Comparison of ENCODE assay signal across 24 cellular contexts in the genomic region with DNA sequence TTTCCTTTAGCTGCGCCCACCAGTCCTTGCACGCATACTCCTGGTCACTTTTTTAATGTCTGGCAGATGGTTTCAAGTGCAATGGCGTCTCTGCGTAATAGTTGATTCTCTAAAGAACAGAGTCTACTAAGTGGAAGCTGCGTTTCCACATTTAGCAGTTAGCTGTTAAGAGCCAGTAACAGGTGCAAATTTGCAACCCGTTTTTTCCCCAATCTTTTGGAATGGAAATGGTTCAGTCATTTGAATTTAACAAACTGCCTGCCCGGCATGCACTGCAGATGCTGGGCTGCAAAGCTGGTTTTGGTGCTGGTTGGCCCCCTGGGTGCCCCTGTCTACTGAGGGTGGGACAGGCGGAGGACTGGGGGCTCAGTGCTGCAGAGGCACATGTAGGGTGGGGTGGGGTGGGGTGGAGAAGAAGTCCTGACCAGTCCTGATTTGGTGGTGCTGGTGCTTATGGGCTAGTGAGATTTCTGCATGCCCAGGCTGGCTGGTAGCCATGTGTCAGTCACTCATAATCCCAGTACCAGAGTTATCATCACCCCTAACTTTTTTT. TPM values are rescaled to one million over a fixed set of nuclear protein-coding genes. Genes with fewer than 3 reads are reported as not detected.
A peak's percentile ranks its signal among the peaks of the same experiment; 100 is the strongest.
DNase-seq lines count a peak whose midpoint lies in the region; ATAC-seq and TF ChIP-seq lines count a peak whose summit lies in the region.
"Had no signal": no experiment of that assay in that cellular context is flagged by ENCODE, and none has a peak within 500 bp of the region (broad histone marks: within the 10 kb centered on the region; RNA-seq: fewer than 3 reads in every experiment).

No MANE protein-coding gene starts in this region.

- H3K27me3 ChIP-seq in BLaER1 treated with 17β-estradiol and CSF1 and Interleukin-3, amounts not matched to agents 10 nM and 100 nM = no peaks in the 10 kb centered on the region
- H3K27me3 ChIP-seq in Karpas-422 (ENCODE audit: low read length) (no peaks in the 10 kb centered on the region), heart right ventricle (no peaks in the 10 kb centered on the region), trophoblast cell (ENCODE audit: insufficient read depth, low read length) (no peaks in the 10 kb centered on the region), ascending aorta (no peaks in the 10 kb centered on the region)
- H3K27me3 ChIP-seq: testis had no signal

- no peak overlapping the region for H4K12ac ChIP-seq in trophoblast cell (ENCODE audit: low read depth, low read length)

- H3K9me3 ChIP-seq in BLaER1 treated with 17β-estradiol and CSF1 and Interleukin-3, amounts not matched to agents 10 nM and 100 nM (replicated peaks in 1 of 11) = no peaks in the 10 kb centered on the region
- H3K9me3 ChIP-seq in Karpas-422 (ENCODE audit: low read length) (no peaks in the 10 kb centered on the region), heart right ventricle (no peaks in the 10 kb centered on the region), trophoblast cell (ENCODE audit: insufficient read depth, low read depth, low read length) (no peaks in the 10 kb centered on the region), ascending aorta (no peaks in the 10 kb centered on the region)
- H3K9me3 ChIP-seq: testis had no signal

- TF ChIP-seq CTCF in heart right ventricle (IDR thresholded peaks at IDR 0.05) = no peak
- no peak for TF ChIP-seq CTCF in ascending aorta (IDR thresholded peaks at IDR 0.05)

- no peak overlapping the region for H4K91ac ChIP-seq in trophoblast cell (ENCODE audit: low read depth, low read length)

- H3K4me2 ChIP-seq in BLaER1 treated with 17β-estradiol and CSF1 and Interleukin-3, amounts not matched to agents 10 nM and 100 nM = peak overlapping the region; percentile 20 to 99 (median 73); a peak in 19 of 22 replicates
- H3K4me2 ChIP-seq in Karpas-422 (ENCODE audit: low read depth, low read length, poor library complexity, severe bottlenecking) = peak overlapping the region; percentile 77
- no peak overlapping the region for H3K4me2 ChIP-seq in trophoblast cell (ENCODE audit: low read length)

- peaks cover 0 to 24% (median 10%) of the 10 kb centered on the region in 11 experiments; a peak in 13 of 22 replicates for H3K36me3 ChIP-seq in BLaER1 treated with 17β-estradiol and CSF1 and Interleukin-3, amounts not matched to agents 10 nM and 100 nM
- H3K36me3 ChIP-seq in Karpas-422 (ENCODE audit: insufficient read depth, low read length) (peaks cover 7% of the 10 kb centered on the region; the same call in 1 of the 2 replicates), heart right ventricle (no peaks in the 10 kb centered on the region), trophoblast cell (ENCODE audit: control insufficient read depth in 1 of 2, insufficient read depth in 2 of 2, low read length in 2 of 2) (peaks cover 0 to 4% of the 10 kb centered on the region in 2 experiments), ascending aorta (no peaks in the 10 kb centered on the region)

- H3K9me2 ChIP-seq in Karpas-422 (replicated peaks; ENCODE audit: insufficient read depth, low read length) = no peaks in the 10 kb centered on the region

- H4K20me1 ChIP-seq in BLaER1 treated with 17β-estradiol and CSF1 and Interleukin-3, amounts not matched to agents 10 nM and 100 nM = peaks cover 49 to 97% (median 87%) of the 10 kb centered on the region in 11 experiments; a peak in 21 of 22 replicates
- no peaks in the 10 kb centered on the region for H4K20me1 ChIP-seq in Karpas-422 (ENCODE audit: insufficient read depth, low read depth, low read length)

- peak overlapping the region; percentile 40 for H3K4ac ChIP-seq in trophoblast cell (ENCODE audit: low read depth, low read length)

- no peaks in the 10 kb centered on the region for H3K79me1 ChIP-seq in trophoblast cell (ENCODE audit: low read length)

- no peak overlapping the region for H2AK5ac ChIP-seq in trophoblast cell (ENCODE audit: low read length)

- no peak overlapping the region for H2BK12ac ChIP-seq in trophoblast cell (ENCODE audit: low read length)

- no peak overlapping the region for H2BK5ac ChIP-seq in trophoblast cell (ENCODE audit: low read depth, low read length, poor library complexity)

- H3K4me1 ChIP-seq in BLaER1 treated with 17β-estradiol and CSF1 and Interleukin-3, amounts not matched to agents 10 nM and 100 nM = peaks cover 62 to 97% (median 91%) of the 10 kb centered on the region in 10 experiments
- H3K4me1 ChIP-seq in Karpas-422 (ENCODE audit: low read length) (peaks cover 95% of the 10 kb centered on the region), heart right ventricle (peaks cover 12 to 81% (median 65%) of the 10 kb centered on the region in 9 donors), trophoblast cell (ENCODE audit: control insufficient read depth in 1 of 2, insufficient read depth in 2 of 2, low read length in 2 of 2) (peaks cover 12% of the 10 kb centered on the region in 2 experiments), ascending aorta (peaks cover 7 to 29% of the 10 kb centered on the region in 2 donors)

- H3K27ac ChIP-seq in BLaER1 treated with 17β-estradiol and CSF1 and Interleukin-3, amounts not matched to agents 10 nM and 100 nM = peak overlapping the region in 3 of 11 experiments; percentile 29 to 57 (median 40); a peak in 4 of 22 replicates
- peak overlapping the region; percentile 100 for H3K27ac ChIP-seq in Karpas-422 (ENCODE audit: low read length)
- H3K27ac ChIP-seq in heart right ventricle = peak overlapping the region in 7 of 10 donors; percentile 7 to 73 (median 66)
- H3K27ac ChIP-seq in trophoblast cell (ENCODE audit: low read depth, low read length) = no peak overlapping the region
- H3K27ac ChIP-seq in ascending aorta = peak overlapping the region in 1 of 2 donors; percentile 87
- H3K27ac ChIP-seq: testis had no signal

- intact Hi-C loops in heart right ventricle (cut with DNase I) (no loop called here), ascending aorta (cut with DNase I) (no loop called here)

- peak; percentile 98 for DNase-seq in Karpas-422
- no peak for DNase-seq in heart right ventricle
- no peak for DNase-seq in trophoblast cell
- DNase-seq in ascending aorta (ENCODE audit: low spot score in 2 of 2) = no peak
- DNase-seq in amniotic stem cell (lab: John Stamatoyannopoulos, UW) = no peak
- DNase-seq in iPS-NIHi11 (ENCODE audit: low spot score) = no peak
- DNase-seq in activated T-cell treated with anti-CD3 and anti-CD28 coated beads, Interleukin-2, amount 50 U/mL, for 48 hours = no peak
- DNase-seq: activated CD8-positive, alpha-beta memory T cell treated with anti-CD3 and anti-CD28 coated beads, Interleukin-2, amount 50 U/mL, for 4 hours; CD8-positive, alpha-beta T cell; DMS153; GF-D8; KBM-7; midbrain; MV-4-11; NCI-H1930; NCI-H226; PC-3; SIG-M5; stimulated activated CD4-positive, alpha-beta T cell treated with anti-CD3 and anti-CD28 coated beads, Interleukin-1b, Interleukin-23, amount 100 ng/mL, for 48 hours; testis had no signal

- no peak overlapping the region for H4K8ac ChIP-seq in trophoblast cell (ENCODE audit: low read depth, low read length)

- H2AFZ ChIP-seq in Karpas-422 (ENCODE audit: low read length) = no peak overlapping the region
- no peak overlapping the region for H2AFZ ChIP-seq in trophoblast cell (ENCODE audit: insufficient read depth, low read length, poor library complexity)

- no peak overlapping the region for H3K4me3 ChIP-seq in BLaER1 treated with 17β-estradiol and CSF1 and Interleukin-3, amounts not matched to agents 10 nM and 100 nM
- H3K4me3 ChIP-seq in Karpas-422 (ENCODE audit: low read length) (peak overlapping the region; percentile 48), heart right ventricle (no peak overlapping the region), trophoblast cell (ENCODE audit: low read depth, low read length) (no peak overlapping the region), ascending aorta (no peak overlapping the region)
- H3K4me3 ChIP-seq: skin epidermis, testis had no signal

- peaks cover 35% of the 10 kb centered on the region for H3K79me2 ChIP-seq in Karpas-422 (ENCODE audit: low read length)
- H3K79me2 ChIP-seq in trophoblast cell (ENCODE audit: control insufficient read depth, insufficient read depth, low read length, poor library complexity) = peaks cover 3% of the 10 kb centered on the region

- WGBS in heart right ventricle, 2 donors = 74 to 81% methylated on average over 8 of the region's 8 CpGs
- WGBS in trophoblast cell (ENCODE audit: extremely low coverage, insufficient coverage, insufficient read length) = no CpG with 5 or more reads among the region's 8 CpGs

- no peak overlapping the region for H3K14ac ChIP-seq in trophoblast cell (ENCODE audit: low read length)

- ATAC-seq in heart right ventricle = no peak
- ATAC-seq: CD8-positive, alpha-beta T cell; left lobe of liver; natural killer cell treated with Interleukin-12 subunit alpha and Interleukin-12 subunit beta and Interleukin-15 and Interleukin-18, amount 100 ng/mL, for 72 hours; PC-3 had no signal

- peak overlapping the region in 3 of 11 experiments; percentile 38 to 58 (median 39); a peak in 4 of 22 replicates for H3K9ac ChIP-seq in BLaER1 treated with 17β-estradiol and CSF1 and Interleukin-3, amounts not matched to agents 10 nM and 100 nM
- H3K9ac ChIP-seq in Karpas-422 (ENCODE audit: low read length) (peak overlapping the region; percentile 85), trophoblast cell (ENCODE audit: low read length) (no peak overlapping the region)

- no peak overlapping the region for H3K18ac ChIP-seq in trophoblast cell (ENCODE audit: low read length)

- no peak overlapping the region for H2BK120ac ChIP-seq in trophoblast cell (ENCODE audit: insufficient read depth, low read length, poor library complexity)

- H3K23ac ChIP-seq in trophoblast cell (ENCODE audit: low read length) = no peak overlapping the region

RNA-seq across cellular contexts. Expression of a gene that starts 43.9 kb away (rescaled TPM):
- 92.4 and 109 TPM in 2 replicates for total RNA-seq in Karpas-422 (2014; rRNA removed; shearing (Covaris generic); ENCODE audit: low replicate concordance)
- total RNA-seq in heart right ventricle (100 to 1,000 TPM in 9 of 10 donors, 10 to 100 TPM in 1; 97.3 to 176 (median 149) TPM), ascending aorta (101 TPM)
- polyA plus RNA-seq in heart right ventricle = 10 to 100 TPM; 34.5 to 39.7 TPM
- 39.0 and 43.1 TPM in 2 replicates for polyA plus RNA-seq in trophoblast cell (2013)
